In the genomic region with DNA sequence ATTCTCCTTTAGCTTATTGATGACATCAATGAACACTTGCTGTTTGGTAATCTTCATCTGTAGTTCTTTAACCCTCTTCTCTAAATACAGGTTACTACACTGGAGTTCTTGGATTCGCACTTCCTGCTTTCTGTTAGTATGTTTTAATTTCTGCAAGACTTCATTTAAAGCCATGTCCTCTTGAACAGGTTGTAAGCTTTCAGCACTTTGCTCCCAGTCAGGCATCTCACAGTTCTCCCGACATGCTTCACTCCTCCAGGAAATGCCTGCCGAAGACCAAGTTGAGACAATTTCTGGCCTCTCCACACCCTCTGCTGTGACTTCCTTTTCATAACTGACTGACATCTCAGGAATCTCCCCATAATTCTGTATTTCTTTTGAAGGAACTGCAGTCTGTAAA, we compare ENCODE assay signal across 1 cellular context.
TF ChIP-seq lines count a peak whose summit lies in the region.

No MANE protein-coding gene starts in this region.

TF ChIP-seq in K562, 482 proteins besides CTCF, POLR2A, EP300 and RAD21:
- peak; percentile 31; the same call in 1 of the 2 replicates for TF ChIP-seq SPI1 (IDR thresholded peaks at IDR 0.05; ENCODE audit: borderline replicate concordance, low read depth, low read length)
- no peak for TF ChIP-seq KDM4B (IDR thresholded peaks at IDR 0.05; ENCODE audit: borderline replicate concordance in 2 of 2, low read depth in 1 of 2)
